ENCODE assay signal across 8 cellular contexts in genomic region chrX:1582686-1583437, GRCh38. TPM values are rescaled to one million over a fixed set of nuclear protein-coding genes. Genes with fewer than 3 reads are reported as not detected.
DNase-seq lines count a peak whose midpoint lies in the region; ATAC-seq, FAIRE-seq and TF ChIP-seq lines count a peak whose summit lies in the region.

No MANE protein-coding gene starts in this region.

- H3K27me3 ChIP-seq in ACC112 (ENCODE audit: insufficient read depth, low read length) (no peaks in the 10 kb centered on the region), dorsolateral prefrontal cortex (peaks cover 0 to 5% (median 0%) of the 10 kb centered on the region in 45 donors)

- H3K36me3 ChIP-seq in ACC112 (ENCODE audit: insufficient read depth, low read length) = no peaks in the 10 kb centered on the region

- ATAC-seq in HG03565 (IDR thresholded peaks at IDR 0.05; ENCODE audit: unreplicated experiment) = peak; percentile 89

- H2AFZ ChIP-seq in ACC112 (ENCODE audit: low read length, unreplicated experiment) = peak overlapping the region; percentile 25

- TF ChIP-seq CTCF in epithelial cell of esophagus (IDR thresholded peaks at IDR 0.05; ENCODE audit: insufficient read depth, low read depth, low read length, missing control alignments) = no peak
- no peak for TF ChIP-seq CTCF in dorsolateral prefrontal cortex (IDR thresholded peaks at IDR 0.05 in 54 of 56, conservative IDR thresholded peaks at IDR 0.05 in 2 of 56; ENCODE audit: low read depth in 1 of 56, partially characterized antibody in 56 of 56)

- no peak overlapping the region for H3K4me3 ChIP-seq in ACC112 (ENCODE audit: low read depth, low read length)
- no peak overlapping the region for H3K4me3 ChIP-seq in epithelial cell of esophagus (ENCODE audit: low read length)
- no peak overlapping the region for H3K4me3 ChIP-seq in dorsolateral prefrontal cortex

- peaks cover 3% of the 10 kb centered on the region for H3K4me1 ChIP-seq in ACC112 (ENCODE audit: control insufficient read depth, insufficient read depth, low read length, unreplicated experiment)

- FAIRE-seq in GM19239 (lab: Jason Lieb, UNC) = peak; percentile 39

- DNase-seq in GM19239 (ENCODE audit: insufficient read length, low spot score) (no peak), UCSD-AML1 (lab: John Stamatoyannopoulos, UW; ENCODE audit: unreplicated experiment) (peak; percentile 37), epithelial cell of esophagus (ENCODE audit: low read depth) (peak; percentile 76), Ammon's horn (ENCODE audit: low spot score) (no peak), dorsolateral prefrontal cortex (no peak), cerebellar nuclear complex (lab: John Stamatoyannopoulos, UW) (no peak)

- H3K79me2 ChIP-seq in ACC112 (ENCODE audit: control insufficient read depth, insufficient read depth, low read length, unreplicated experiment) = no peaks in the 10 kb centered on the region

- H3K27ac ChIP-seq in ACC112 (ENCODE audit: low read depth, low read length) (no peak overlapping the region), dorsolateral prefrontal cortex (no peak overlapping the region)

- intact Hi-C loops in dorsolateral prefrontal cortex (cut with DNase I) = no loop called here

RNA-seq across cellular contexts. Expression of gene AKAP17A, which starts 8.5 kb away (rescaled TPM):
- 10 to 100 TPM; 16.7 to 45.7 (median 25.2) TPM for total RNA-seq in dorsolateral prefrontal cortex

RNA-seq across cellular contexts. Expression of gene ASMT, which starts 32.0 kb away (rescaled TPM):
- total RNA-seq in dorsolateral prefrontal cortex = 1 to 10 TPM in 26 of 120 experiments, under 1 TPM in 27, not detected in 67; 0.40 to 2.1 (median 0.99) TPM

RNA-seq across cellular contexts. Expression of gene P2RY8, which starts 45.9 kb away (rescaled TPM):
- 1 to 10 TPM in 1 of 120 experiments, under 1 TPM in 80, not detected in 39; 0.10 to 1.3 (median 0.23) TPM for total RNA-seq in dorsolateral prefrontal cortex

Comparison
In these comparisons a context has a peak if more than half of its experiments do, and no peak if none do; other contexts are left out.
1. DNase-seq: peak in UCSD-AML1 (single experiment) and epithelial cell of esophagus (single experiment); none in GM19239 (single experiment), Ammon's horn (single experiment), dorsolateral prefrontal cortex (0 of 10) and cerebellar nuclear complex (0 of 2).